In the genomic region with DNA sequence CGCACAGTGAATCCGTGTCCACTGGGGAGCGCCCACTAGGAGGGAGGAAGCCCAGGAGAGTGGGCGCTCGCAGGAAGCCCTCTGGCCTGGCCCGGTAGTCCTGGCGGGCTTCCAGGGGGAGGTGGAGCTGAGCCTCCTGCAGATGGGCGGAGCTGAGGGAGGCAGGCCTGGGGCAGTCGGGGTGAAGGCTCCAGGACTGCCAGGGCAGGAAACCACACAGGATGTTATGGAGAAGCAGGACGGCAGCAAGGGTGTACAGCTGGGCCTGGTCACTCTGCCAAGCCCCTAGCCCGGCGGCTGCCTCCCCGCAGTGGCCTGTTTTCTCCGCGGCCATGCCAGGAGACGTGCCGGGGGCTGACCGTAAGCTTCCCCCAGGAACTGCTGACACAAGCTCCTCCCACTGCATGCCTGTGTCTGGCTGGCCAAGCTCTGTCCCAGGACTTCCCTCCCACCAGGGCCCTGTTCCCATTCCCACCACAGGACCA, we compare ENCODE assay signal across 11 cellular contexts.
DNase-seq lines count a peak whose midpoint lies in the region; ATAC-seq and TF ChIP-seq lines count a peak whose summit lies in the region.
"Had no signal": no experiment of that assay in that cellular context is flagged by ENCODE, and none has a peak within 500 bp of the region (broad histone marks: within the 10 kb centered on the region; RNA-seq: fewer than 3 reads in every experiment).

No MANE protein-coding gene starts in this region.

- no peaks in the 10 kb centered on the region for H4K20me1 ChIP-seq in fibroblast of lung (ENCODE audit: control insufficient read depth, extremely low read depth, insufficient read depth, low read length)

- no peak for ATAC-seq in natural killer cell
- ATAC-seq in HG03378 (IDR thresholded peaks at IDR 0.05; ENCODE audit: unreplicated experiment): no peak
- no peak for ATAC-seq in activated T-cell treated with anti-CD3 and anti-CD28 coated beads, Interleukin-2, amount 50 U/mL, for 72 hours (replicated peaks in 1 of 2)
- no peak for ATAC-seq in HG03095 (IDR thresholded peaks at IDR 0.05; ENCODE audit: unreplicated experiment)
- ATAC-seq in GM18870 (IDR thresholded peaks at IDR 0.05; ENCODE audit: unreplicated experiment): no peak
- ATAC-seq: naive thymus-derived CD8-positive, alpha-beta T cell had no signal

- H3K27me3 ChIP-seq in BE2C: no peaks in the 10 kb centered on the region
- no peaks in the 10 kb centered on the region for H3K27me3 ChIP-seq in MG63
- H3K27me3 ChIP-seq in fibroblast of lung (ENCODE audit: control insufficient read depth, insufficient read depth, low read length): no peaks in the 10 kb centered on the region
- H3K27me3 ChIP-seq: tibial nerve had no signal

- peak overlapping the region; percentile 31 for H3K4me3 Mint-ChIP-seq in natural killer cell
- H3K4me3 Mint-ChIP-seq in activated T-cell treated with anti-CD3 and anti-CD28 coated beads, Interleukin-2, amount 50 U/mL, for 72 hours: no peak overlapping the region
- H3K4me3 Mint-ChIP-seq: naive thymus-derived CD8-positive, alpha-beta T cell had no signal

- peak overlapping the region; percentile 25 for H3K4me2 ChIP-seq in fibroblast of lung (ENCODE audit: extremely low read depth, insufficient read depth, low read length)

- H3K4me1 ChIP-seq in BE2C (peaks cover 29% of the 10 kb centered on the region), fibroblast of lung (ENCODE audit: control insufficient read depth, extremely low read depth, insufficient read depth, low read length) (no peaks in the 10 kb centered on the region)

- H3K27me3 Mint-ChIP-seq in natural killer cell (ENCODE audit: low read depth in 2 of 2): peaks cover 0 to 3% of the 10 kb centered on the region in 2 donors
- H3K27me3 Mint-ChIP-seq in activated T-cell treated with anti-CD3 and anti-CD28 coated beads, Interleukin-2, amount 50 U/mL, for 72 hours (ENCODE audit: low read depth): no peaks in the 10 kb centered on the region

- no peaks in the 10 kb centered on the region for H3K36me3 Mint-ChIP-seq in natural killer cell
- H3K36me3 Mint-ChIP-seq in activated T-cell treated with anti-CD3 and anti-CD28 coated beads, Interleukin-2, amount 50 U/mL, for 72 hours (ENCODE audit: insufficient read depth in 2 of 2): no peaks in the 10 kb centered on the region
- H3K36me3 Mint-ChIP-seq: naive thymus-derived CD8-positive, alpha-beta T cell had no signal

- no peak overlapping the region for H3K27ac Mint-ChIP-seq in natural killer cell
- no peak overlapping the region for H3K27ac Mint-ChIP-seq in activated T-cell treated with anti-CD3 and anti-CD28 coated beads, Interleukin-2, amount 50 U/mL, for 72 hours

- TF ChIP-seq CTCF in BE2C (IDR thresholded peaks at IDR 0.05; ENCODE audit: low read depth, low read length) (0 out of 2 replicates have a peak, but pooled peaks have one; percentile 11), fibroblast of lung (conservative IDR thresholded peaks at IDR 0.05 in 1 of 2, IDR thresholded peaks at IDR 0.05 in 1 of 2; ENCODE audit: low read depth in 1 of 2, low read length in 2 of 2) (no peak), natural killer cell (IDR thresholded peaks at IDR 0.05) (no peak)

- H3K79me2 ChIP-seq in fibroblast of lung (ENCODE audit: control insufficient read depth, insufficient read depth, low read length): no peaks in the 10 kb centered on the region

- H2AFZ ChIP-seq in fibroblast of lung (ENCODE audit: low read length): no peak overlapping the region

- no peaks in the 10 kb centered on the region for H3K36me3 ChIP-seq in BE2C
- H3K36me3 ChIP-seq in MG63: no peaks in the 10 kb centered on the region
- no peaks in the 10 kb centered on the region for H3K36me3 ChIP-seq in fibroblast of lung (ENCODE audit: control insufficient read depth, insufficient read depth, low read length)
- H3K36me3 ChIP-seq: tibial nerve had no signal

- H3K9me3 ChIP-seq in BE2C (no peaks in the 10 kb centered on the region), MG63 (no peaks in the 10 kb centered on the region), fibroblast of lung (ENCODE audit: control insufficient read depth, insufficient read depth, low read depth, low read length) (no peaks in the 10 kb centered on the region)

- H3K4me3 ChIP-seq in BE2C (ENCODE audit: low read depth, low read length) (peak overlapping the region; percentile 44), MG63 (no peak overlapping the region), fibroblast of lung (replicated peaks in 1 of 4; ENCODE audit: control extremely low read depth in 1 of 4, insufficient read depth in 1 of 4, low read depth in 3 of 4, low read length in 4 of 4) (no peak overlapping the region)

- H3K9ac ChIP-seq in fibroblast of lung (ENCODE audit: insufficient read depth, low read length): no peak overlapping the region

- intact Hi-C loops in natural killer cell (cut with micrococcal nuclease): no loop called here

- DNase-seq in BE2C: peak; percentile 92
- DNase-seq in MG63: peak; percentile 17
- peak; percentile 17 to 37 for DNase-seq in fibroblast of lung (ENCODE audit: low read depth in 2 of 2)
- DNase-seq in natural killer cell: no peak
- DNase-seq in activated T-cell treated with anti-CD3 and anti-CD28 coated beads, Interleukin-2, amount 50 U/mL, for 72 hours: no peak
- DNase-seq: OCI-M1 had no signal

- peaks cover 0 to 8% of the 10 kb centered on the region in 2 donors for H3K4me1 Mint-ChIP-seq in natural killer cell
- H3K4me1 Mint-ChIP-seq in activated T-cell treated with anti-CD3 and anti-CD28 coated beads, Interleukin-2, amount 50 U/mL, for 72 hours (ENCODE audit: low read depth): no peaks in the 10 kb centered on the region

- H3K27ac ChIP-seq in fibroblast of lung (ENCODE audit: insufficient read depth, low read length): no peak overlapping the region

- H3K9me3 Mint-ChIP-seq in natural killer cell: no peaks in the 10 kb centered on the region
- H3K9me3 Mint-ChIP-seq in activated T-cell treated with anti-CD3 and anti-CD28 coated beads, Interleukin-2, amount 50 U/mL, for 72 hours: no peaks in the 10 kb centered on the region
- H3K9me3 Mint-ChIP-seq: naive thymus-derived CD8-positive, alpha-beta T cell had no signal

Comparison
In these comparisons a context has a peak if more than half of its experiments do, and no peak if none do; other contexts are left out.
1. DNase-seq: peak in BE2C (single experiment), MG63 (single experiment) and fibroblast of lung (2 of 2); none in natural killer cell (single experiment) and activated T-cell treated with anti-CD3 and anti-CD28 coated beads, Interleukin-2, amount 50 U/mL, for 72 hours (0 of 2).